In genomic region chr1:22576148-22576544, GRCh38 we compare ENCODE assay signal across 1 cellular context.
TF ChIP-seq lines count a peak whose summit lies in the region.

No MANE protein-coding gene starts in this region.

TF ChIP-seq in H1, 55 proteins besides CTCF, POLR2A, EP300 and RAD21 (continued from another document):
- TF ChIP-seq TBP (IDR thresholded peaks at IDR 0.05; ENCODE audit: low read depth, low read length) (no peak), SP1 (IDR thresholded peaks at IDR 0.05; ENCODE audit: low read depth, low read length) (no peak), NRF1 (IDR thresholded peaks at IDR 0.05; ENCODE audit: low read depth, low read length) (no peak), BCL11A (IDR thresholded peaks at IDR 0.05; ENCODE audit: low read depth in 2 of 2, low read length in 2 of 2) (no peak), KDM5A (IDR thresholded peaks at IDR 0.05; ENCODE audit: low read length) (no peak), SP4 (IDR thresholded peaks at IDR 0.05; ENCODE audit: low read length) (no peak), RXRA (IDR thresholded peaks at IDR 0.05; ENCODE audit: insufficient read depth, low read depth, low read length) (no peak), NANOG (IDR thresholded peaks at IDR 0.05; ENCODE audit: insufficient read depth, low read depth, low read length, poor library complexity, severe bottlenecking) (no peak), YY1 (IDR thresholded peaks at IDR 0.05; ENCODE audit: low read depth, low read length) (no peak), CBX8 (IDR thresholded peaks at IDR 0.05; ENCODE audit: borderline replicate concordance, low read depth, low read length) (no peak), JUND (IDR thresholded peaks at IDR 0.05; ENCODE audit: low read length) (no peak), SRF (IDR thresholded peaks at IDR 0.05; ENCODE audit: low read depth, low read length) (no peak), CEBPB (IDR thresholded peaks at IDR 0.05; ENCODE audit: low read depth, low read length) (no peak), SAP30 (IDR thresholded peaks at IDR 0.05; ENCODE audit: insufficient read depth, insufficient replicate concordance, low read length) (no peak), EZH2 (IDR thresholded peaks at IDR 0.05; ENCODE audit: low read depth, low read length, severe bottlenecking) (no peak), SUZ12 (IDR thresholded peaks at IDR 0.05; ENCODE audit: low read length) (no peak), CHD2 (IDR thresholded peaks at IDR 0.05; ENCODE audit: low read length) (no peak), SIN3A (conservative IDR thresholded peaks at IDR 0.05 in 1 of 2, IDR thresholded peaks at IDR 0.05 in 1 of 2; ENCODE audit: low read depth in 1 of 2, low read length in 2 of 2) (no peak), ASH2L (IDR thresholded peaks at IDR 0.05; ENCODE audit: low read length) (no peak)
